Comparison of ENCODE assay signal across 1 cellular context in genomic region chr17:46776298-46777005, GRCh38.
TF ChIP-seq lines count a peak whose summit lies in the region.

No MANE protein-coding gene starts in this region.

TF ChIP-seq in SK-N-SH, 30 proteins besides CTCF, POLR2A, EP300 and RAD21 (continued from another document):
- TF ChIP-seq ZBTB33 (IDR thresholded peaks at IDR 0.05; ENCODE audit: borderline replicate concordance, low read depth) (no peak), TAF1 (IDR thresholded peaks at IDR 0.05; ENCODE audit: borderline replicate concordance, low read depth, low read length) (no peak), RCOR1 (IDR thresholded peaks at IDR 0.05; ENCODE audit: low read length) (no peak), YY1 (IDR thresholded peaks at IDR 0.05; ENCODE audit: low read depth) (no peak), RFX5 (IDR thresholded peaks at IDR 0.05; ENCODE audit: low read length) (no peak), USF2 (IDR thresholded peaks at IDR 0.05; ENCODE audit: borderline replicate concordance, low read depth, low read length) (no peak), NRF1 (IDR thresholded peaks at IDR 0.05; ENCODE audit: low read depth, low read length) (no peak), ELF1 (IDR thresholded peaks at IDR 0.05) (no peak), GABPA (IDR thresholded peaks at IDR 0.05; ENCODE audit: low read depth) (no peak)
